ENCODE assay signal across 8 cellular contexts in genomic region chr11:16986434-16987204, GRCh38. TPM values are rescaled to one million over a fixed set of nuclear protein-coding genes. Genes with fewer than 3 reads are reported as not detected.
DNase-seq lines count a peak whose midpoint lies in the region; ATAC-seq and TF ChIP-seq lines count a peak whose summit lies in the region.

No MANE protein-coding gene starts in this region.

- H3K4me1 ChIP-seq in mucosa of descending colon (ENCODE audit: low read depth) (peaks cover 31% of the 10 kb centered on the region), transverse colon (peaks cover 13 to 54% (median 36%) of the 10 kb centered on the region in 4 donors)

- intact Hi-C loops in mucosa of descending colon (cut with DNase I, micrococcal nuclease) (no loop called here), transverse colon (cut with DNase I; ENCODE audit: low total_unique reads) (no loop called here)

- peak overlapping the region; percentile 83 to 90 (median 86) for H3K27ac ChIP-seq in transverse colon

- TF ChIP-seq POLR2A in transverse colon (IDR thresholded peaks at IDR 0.05) = no peak

- H3K4me3 ChIP-seq in LNCaP clone FGC (ENCODE audit: low read depth, low read length) (peak overlapping the region; percentile 28), mucosa of descending colon (no peak overlapping the region), transverse colon (peak overlapping the region in 1 of 4 donors; percentile 11)

- WGBS in transverse colon (ENCODE audit: low coverage in 1 of 2), 2 donors = 36% methylated on average over 5 of the region's 5 CpGs; no CpG with 5 or more reads in 1 of the 2 donors

- TF ChIP-seq CTCF in LNCaP clone FGC (IDR thresholded peaks at IDR 0.05; ENCODE audit: control insufficient read depth, extremely low read depth, insufficient read depth) (no peak), mucosa of descending colon (IDR thresholded peaks at IDR 0.05) (peak; percentile 9), transverse colon (IDR thresholded peaks at IDR 0.05) (peak in 3 of 5 experiments; percentile 8 to 68 (median 61))

- no peak for TF ChIP-seq EP300 in transverse colon (IDR thresholded peaks at IDR 0.05; ENCODE audit: low read depth)

- H3K36me3 ChIP-seq in mucosa of descending colon (ENCODE audit: low read depth) (no peaks in the 10 kb centered on the region), transverse colon (no peaks in the 10 kb centered on the region)

- H3K9me3 ChIP-seq in mucosa of descending colon (no peaks in the 10 kb centered on the region), transverse colon (no peaks in the 10 kb centered on the region)

- DNase-seq in LNCaP clone FGC (ENCODE audit: low read depth) = peak; percentile 69
- DNase-seq in activated T-cell treated with anti-CD3 and anti-CD28 coated beads, Interleukin-2, amount 50 U/mL, for 48 hours = peak; percentile 65
- peak; percentile 87 to 96 (median 91) for DNase-seq in mucosa of descending colon
- DNase-seq in transverse colon = peak; percentile 92
- DNase-seq in NCI-H187 (lab: John Stamatoyannopoulos, UW) = no peak
- no peak for DNase-seq in occipital lobe (lab: John Stamatoyannopoulos, UW)

- in situ Hi-C loops in transverse colon (cut with MboI; ENCODE audit: low pct_ligation_motif_present in 1 of 4, low pct_unique_long_range_greater_than_20kb in 1 of 4, low sequenced_read_pairs in 3 of 4) = no loop called here

- no peaks in the 10 kb centered on the region for H3K27me3 ChIP-seq in transverse colon

- peak; percentile 94 for ATAC-seq in GM18499 (IDR thresholded peaks at IDR 0.05; ENCODE audit: insufficient read depth, unreplicated experiment)
- ATAC-seq in GM21717 (IDR thresholded peaks at IDR 0.05; ENCODE audit: unreplicated experiment) = peak; percentile 98
- peak; percentile 87 for ATAC-seq in mucosa of descending colon

RNA-seq across cellular contexts. Expression of gene PLEKHA7, which starts 27.6 kb away (rescaled TPM):
- 100 to 1,000 TPM in 1 of 3 donors, 10 to 100 TPM in 2; 67.0 to 120 (median 99.6) TPM for total RNA-seq in mucosa of descending colon
- 100 to 1,000 TPM; 109 to 243 (median 114) TPM for total RNA-seq in transverse colon
- total RNA-seq in occipital lobe = 5.5 TPM

Comparison
In these comparisons a context has a peak if more than half of its experiments do, and no peak if none do; other contexts are left out.
1. DNase-seq: peak in LNCaP clone FGC (single experiment), activated T-cell treated with anti-CD3 and anti-CD28 coated beads, Interleukin-2, amount 50 U/mL, for 48 hours (2 of 2), mucosa of descending colon (3 of 3) and transverse colon (single experiment); none in NCI-H187 (0 of 2) and occipital lobe (single experiment).
2. RNA of gene PLEKHA7, which starts 27.6 kb away (total RNA-seq): 109 to 243 TPM in transverse colon and 67.0 to 120 TPM in mucosa of descending colon; 5.5 TPM in occipital lobe (single experiment); every median in the first group is over 10 times any median in the second.
3. Peak in every context shown above with its lines, with median percentiles within 50 percentile points of each other: ATAC-seq.